17 cellular contexts compared by ENCODE assay signal in genomic region chr1:199736646-199737045, GRCh38.
"Had no signal": no experiment of that assay in that cellular context is flagged by ENCODE, and none has a peak within 500 bp of the region (broad histone marks: within the 10 kb centered on the region; RNA-seq: fewer than 3 reads in every experiment).

No MANE protein-coding gene starts in this region.

- FAIRE-seq: HepG2 had no signal

- H3K27ac ChIP-seq: RWPE1 had no signal

- DNase-seq: IMR-90, Karpas-422, KG1, MM.1S, NCI-H1092 treated with DMSO at 0.1 percent for 48 hours, NCI-H1436 treated with DMSO at 0.1 percent for 48 hours, NCI-H1694, NCI-H1930, NCI-H2081, NCI-H2107, NCI-H2227 treated with DMSO at 0.1 percent for 48 hours, NCI-H524, NCI-H526 treated with DMSO at 0.1 percent for 48 hours, NCI-H748 treated with DMSO at 0.1 percent for 48 hours, SHP77 had no signal
